13 cellular contexts compared by ENCODE assay signal in the genomic region with DNA sequence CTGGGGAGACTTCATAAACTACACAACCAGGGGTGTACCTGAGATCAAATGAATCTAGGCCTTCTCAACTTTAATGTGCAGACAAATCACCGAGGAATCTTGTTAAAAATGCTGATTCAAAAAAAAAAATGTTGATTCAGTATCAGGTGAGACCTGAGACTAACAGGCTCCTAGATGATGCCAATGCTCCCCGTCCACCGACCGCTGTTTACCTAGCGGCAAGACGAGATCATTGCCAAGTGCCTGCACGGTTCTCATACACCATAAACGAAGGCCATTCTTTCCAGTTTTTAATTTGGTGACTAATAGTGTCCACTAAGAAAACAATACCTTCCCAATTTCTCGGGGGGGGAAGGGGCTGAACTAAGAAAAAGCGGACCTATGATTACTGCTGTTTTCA. TPM values are rescaled to one million over a fixed set of nuclear protein-coding genes. Genes with fewer than 3 reads are reported as not detected.
DNase-seq lines count a peak whose midpoint lies in the region; ATAC-seq, FAIRE-seq and TF ChIP-seq lines count a peak whose summit lies in the region.
"Had no signal": no experiment of that assay in that cellular context is flagged by ENCODE, and none has a peak within 500 bp of the region (broad histone marks: within the 10 kb centered on the region; RNA-seq: fewer than 3 reads in every experiment).

No MANE protein-coding gene starts in this region.

- H3K27ac Mint-ChIP-seq in nephron progenitor cell, result no peak overlapping the region

- FAIRE-seq in K562 (lab: Jason Lieb, UNC), result no peak
- FAIRE-seq: TTC549 had no signal

- WGBS in K562 (ENCODE audit: insufficient coverage, low coverage, missing lambda C conversion rate), result 63% methylated on average over 10 of the region's 10 CpGs

- peaks cover 63% of the 10 kb centered on the region for H3K4me1 Mint-ChIP-seq in nephron progenitor cell

- H3K36me3 Mint-ChIP-seq in nephron progenitor cell (ENCODE audit: low read depth), result peaks cover 8% of the 10 kb centered on the region

- H3K36me3 ChIP-seq in K562 (ENCODE audit: control insufficient read depth, insufficient read depth, low read length), result no peaks in the 10 kb centered on the region
- H3K36me3 ChIP-seq: HAP-1, left ventricle myocardium inferior, upper lobe of right lung had no signal

- H2AFZ ChIP-seq in K562 (ENCODE audit: low read depth, low read length), result no peak overlapping the region

- ATAC-seq in K562, result no peak
- ATAC-seq in HG03135 (IDR thresholded peaks at IDR 0.05; ENCODE audit: unreplicated experiment), result no peak
- ATAC-seq in HG03354 (IDR thresholded peaks at IDR 0.05; ENCODE audit: poor library complexity, severe bottlenecking, unreplicated experiment), result no peak
- ATAC-seq: foreskin keratinocyte, upper lobe of right lung had no signal

- CTCF ChIA-PET in K562 (lab: Yijun Ruan, JAX; ENCODE audit: low intra/inter-chr PET ratio), result interaction anchor here (4.6 kb wide), 1 partner anchor 489 kb away, joined by 22 read pairs; no protein-coding TSS in a partner anchor

- intact Hi-C loops in K562 (cut with micrococcal nuclease), result loop anchor here (5.0 kb wide), 4 partner anchors 142 to 487 kb away; no protein-coding TSS in a partner anchor

- no peaks in the 10 kb centered on the region for H3K9me1 ChIP-seq in K562 (ENCODE audit: control insufficient read depth, insufficient read depth, low read length)

- no peaks in the 10 kb centered on the region for H4K20me1 ChIP-seq in K562 (replicated peaks; ENCODE audit: control insufficient read depth, insufficient read depth, low read length)

- POLR2A ChIA-PET in K562 (lab: Yijun Ruan, JAX), result no interaction called here

- TF ChIP-seq CTCF in K562 (IDR thresholded peaks at IDR 0.05 in 2 of 3, conservative IDR thresholded peaks at IDR 0.05 in 1 of 3; ENCODE audit: insufficient read depth in 2 of 3, low read depth in 1 of 3, low read length in 3 of 3) (no peak), nephron progenitor cell (IDR thresholded peaks at IDR 0.05) (no peak)

- peaks cover 13% of the 10 kb centered on the region for H3K79me2 ChIP-seq in K562 (ENCODE audit: control insufficient read depth, insufficient read depth, low read length)

- no peaks in the 10 kb centered on the region; the same call in 1 of the 2 replicates for H3K9me3 ChIP-seq in K562 (replicated peaks; ENCODE audit: control insufficient read depth, insufficient read depth, low read depth, low read length)
- H3K9me3 ChIP-seq: HAP-1, left ventricle myocardium inferior, upper lobe of right lung had no signal

- DNase-seq in NCI-H2081 (lab: John Stamatoyannopoulos, UW) (peak; percentile 1 to 53), NCI-H2081 treated with DMSO at 0.1 percent for 48 hours (lab: John Stamatoyannopoulos, UW) (no peak), NCI-H1105 (lab: John Stamatoyannopoulos, UW) (peak; percentile 49), K562 (ENCODE audit: extremely low read depth in 1 of 4, low spot score in 3 of 4) (no peak), nephron progenitor cell (no peak), NCI-H524 treated with DMSO at 0.1 percent for 48 hours (lab: John Stamatoyannopoulos, UW) (no peak)
- DNase-seq: foreskin keratinocyte, left ventricle myocardium inferior, upper lobe of right lung had no signal

- no peak overlapping the region for H3K27ac ChIP-seq in K562 (ENCODE audit: extremely low read depth, low read depth, low read length)
- H3K27ac ChIP-seq: foreskin keratinocyte, left ventricle myocardium inferior, upper lobe of right lung had no signal

- no TSS peak for BruUV-seq in K562 (replicated peaks; lab: Mats Ljungman, UMichigan)

- no peak for TF ChIP-seq EP300 in K562 (IDR thresholded peaks at IDR 0.05; ENCODE audit: low read length)

- TF ChIP-seq POLR2A in K562 (conservative IDR thresholded peaks at IDR 0.05), result no peak

- no peaks in the 10 kb centered on the region for H3K27me3 Mint-ChIP-seq in nephron progenitor cell (ENCODE audit: low read depth, poor library complexity)

- in situ Hi-C loops in K562 (cut with MboI), result loop anchor here (5.0 to 25.0 kb wide), 2 partner anchors 137 to 227 kb away; a partner anchor contains a TSS

- no peak overlapping the region for H3K4me3 ChIP-seq in K562
- H3K4me3 ChIP-seq: HAP-1, left ventricle myocardium inferior, upper lobe of right lung had no signal

- H3K9ac ChIP-seq in K562 (ENCODE audit: insufficient read depth in 1 of 2, low read depth in 2 of 2, low read length in 2 of 2), result no peak overlapping the region

- peaks cover 10% of the 10 kb centered on the region for H3K9me3 Mint-ChIP-seq in nephron progenitor cell

- peaks cover 0 to 8% of the 10 kb centered on the region in 2 experiments; a peak in 3 of 5 replicates for H3K4me1 ChIP-seq in K562 (replicated peaks in 1 of 2; ENCODE audit: control insufficient read depth in 2 of 2, insufficient read depth in 2 of 2, low read length in 2 of 2)

- H3K4me3 Mint-ChIP-seq in nephron progenitor cell, result peak overlapping the region; percentile 85

- no peak overlapping the region for H3K4me2 ChIP-seq in K562 (ENCODE audit: insufficient read depth, low read length)

- no peaks in the 10 kb centered on the region for H3K27me3 ChIP-seq in K562 (ENCODE audit: control insufficient read depth in 2 of 2, insufficient read depth in 2 of 2, low read length in 2 of 2)
- H3K27me3 ChIP-seq: foreskin keratinocyte, upper lobe of right lung had no signal

- TF ChIP-seq RAD21 in K562 (CRISPR knock-in tag; conservative IDR thresholded peaks at IDR 0.05 in 1 of 2, IDR thresholded peaks at IDR 0.05 in 1 of 2), result no peak

TF ChIP-seq in K562, 482 proteins besides CTCF, POLR2A, EP300 and RAD21:
- TF ChIP-seq, protein P1, sequence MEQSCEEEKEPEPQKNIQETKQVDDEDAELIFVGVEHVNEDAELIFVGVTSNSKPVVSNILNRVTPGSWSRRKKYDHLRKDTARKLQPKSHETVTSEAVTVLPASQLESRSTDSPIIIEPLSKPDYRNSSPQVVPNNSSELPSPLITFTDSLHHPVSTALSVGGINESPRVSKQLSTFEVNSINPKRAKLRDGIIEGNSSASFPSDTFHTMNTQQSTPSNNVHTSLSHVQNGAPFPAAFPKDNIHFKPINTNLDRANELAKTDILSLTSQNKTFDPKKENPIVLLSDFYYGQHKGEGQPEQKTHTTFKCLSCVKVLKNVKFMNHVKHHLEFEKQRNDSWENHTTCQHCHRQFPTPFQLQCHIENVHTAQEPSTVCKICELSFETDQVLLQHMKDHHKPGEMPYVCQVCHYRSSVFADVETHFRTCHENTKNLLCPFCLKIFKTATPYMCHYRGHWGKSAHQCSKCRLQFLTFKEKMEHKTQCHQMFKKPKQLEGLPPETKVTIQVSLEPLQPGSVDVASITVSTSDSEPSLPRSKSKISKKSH (CRISPR knock-in tag; IDR thresholded peaks at IDR 0.05), result no peak
- TF ChIP-seq TEAD4 (IDR thresholded peaks at IDR 0.05; ENCODE audit: low read length) (no peak), TEAD4 (CRISPR knock-in tag; IDR thresholded peaks at IDR 0.05; ENCODE audit: borderline replicate concordance) (no peak), KDM4B (IDR thresholded peaks at IDR 0.05; ENCODE audit: borderline replicate concordance in 2 of 2, low read depth in 1 of 2) (no peak), C11orf30 (IDR thresholded peaks at IDR 0.05; ENCODE audit: low read depth) (peak; percentile 44; the same call in 1 of the 2 replicates), ZNF316 (IDR thresholded peaks at IDR 0.05) (peak; percentile 74)
TF ChIP-seq in K562: peak in this region for 2.

RNA-seq across cellular contexts. Expression of a gene that starts 2.5 kb away (rescaled TPM):
- 0.37 TPM in 1 of 2 replicates, not detected in the other for total RNA-seq in K562 (2011; cell fraction: chromatin; rRNA removed; ENCODE audit: low replicate concordance)
- total RNA-seq in K562 (2011; cell fraction: nucleolus; rRNA removed), result not detected in 2 replicates
- total RNA-seq in K562 (2011; cell fraction: nucleoplasm; rRNA removed), result 0.29 TPM in 1 of 2 replicates, not detected in the other
- 0.08 and 0.23 TPM in 2 replicates for total RNA-seq in K562 (2014; rRNA removed)
- 0.51 and 0.54 TPM in 2 replicates for total RNA-seq in K562 (2014; rRNA removed; fragmentation: Illumina TruSeq; extraction: Trizol)
- total RNA-seq in K562 (2015; rRNA removed; fragmentation: Illumina TruSeq; extraction: Trizol), result 0.34 and 0.43 TPM in 2 replicates
- total RNA-seq in K562 (2021), result 0.13 and 0.29 TPM in 2 replicates
- polyA plus RNA-seq in K562 (2011; rRNA removed), result 0.05 and 0.10 TPM in 2 replicates
- polyA plus RNA-seq in K562 (2011; cell fraction: cytosol; rRNA removed), result 0.01 and 0.03 TPM in 2 replicates
- 0.22 TPM in 1 of 2 replicates, not detected in the other for polyA plus RNA-seq in K562 (2011; cell fraction: nucleus; rRNA removed)
- polyA plus RNA-seq in K562 (2012), result 0.19 and 0.22 TPM in 2 replicates
- polyA plus RNA-seq in K562 (2014; fragmentation: Illumina TruSeq; extraction: Trizol), result 0.21 and 0.42 TPM in 2 replicates
- under 1 TPM; 0.07 to 0.20 TPM for polyA plus RNA-seq in K562 (2014; fragmentation: Nextera tagmentation; extraction: Ambion mirVana)
- 0.30 and 0.36 TPM in 2 replicates for polyA plus RNA-seq in K562 (2014; rRNA removed)
- polyA minus RNA-seq in K562 (2011; rRNA and poly(A)+ RNA removed), result not detected in 2 replicates
- not detected in 2 replicates for polyA minus RNA-seq in K562 (2011; cell fraction: cytosol; rRNA and poly(A)+ RNA removed)
- 0.13 TPM in 1 of 2 replicates, not detected in the other for polyA minus RNA-seq in K562 (2011; cell fraction: nucleus; rRNA and poly(A)+ RNA removed)

Comparison
In these comparisons a context has a peak if more than half of its experiments do, and no peak if none do; other contexts are left out.
1. DNase-seq: peak in NCI-H2081 (2 of 2) and NCI-H1105 (single experiment); none in NCI-H2081 treated with DMSO at 0.1 percent for 48 hours (single experiment), K562 (0 of 4), nephron progenitor cell (single experiment) and NCI-H524 treated with DMSO at 0.1 percent for 48 hours (single experiment).